In the genomic region with DNA sequence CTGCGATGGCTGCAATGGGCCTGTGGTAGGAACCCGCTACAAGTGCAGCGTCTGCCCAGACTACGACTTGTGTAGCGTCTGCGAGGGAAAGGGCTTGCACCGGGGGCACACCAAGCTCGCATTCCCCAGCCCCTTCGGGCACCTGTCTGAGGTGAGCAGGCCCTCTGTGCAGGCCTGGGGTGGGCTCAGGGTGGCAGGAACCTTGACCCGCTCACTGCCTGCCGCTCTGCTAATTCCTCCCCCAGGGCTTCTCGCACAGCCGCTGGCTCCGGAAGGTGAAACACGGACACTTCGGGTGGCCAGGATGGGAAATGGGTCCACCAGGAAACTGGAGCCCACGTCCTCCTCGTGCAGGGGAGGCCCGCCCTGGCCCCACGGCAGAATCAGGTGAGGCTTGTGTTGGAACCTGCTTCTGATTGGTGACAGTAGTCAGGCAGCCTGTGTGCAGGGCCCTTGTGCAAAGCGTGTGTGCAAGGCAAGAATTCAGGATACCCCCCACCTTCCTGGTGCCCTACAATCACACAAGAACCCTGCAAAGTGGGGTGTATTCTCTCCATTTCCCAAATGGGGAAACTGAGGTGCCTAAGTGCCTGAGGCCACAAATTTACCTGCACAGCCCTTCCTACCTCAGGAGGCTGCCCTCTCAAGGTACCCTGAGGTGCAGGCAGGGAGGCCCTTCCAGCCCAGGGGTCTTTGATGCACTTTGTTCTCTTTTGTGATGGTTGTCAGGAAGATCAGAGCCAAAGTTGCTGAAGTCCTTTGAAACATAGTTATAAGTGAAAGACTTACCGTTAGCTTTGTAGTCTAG, we compare ENCODE assay signal across 10 cellular contexts. TPM values are rescaled to one million over a fixed set of nuclear protein-coding genes. Genes with fewer than 3 reads are reported as not detected.
A peak's percentile ranks its signal among the peaks of the same experiment; 100 is the strongest.
DNase-seq lines count a peak whose midpoint lies in the region; ATAC-seq, FAIRE-seq and TF ChIP-seq lines count a peak whose summit lies in the region.
"Had no signal": no experiment of that assay in that cellular context is flagged by ENCODE, and none has a peak within 500 bp of the region (broad histone marks: within the 10 kb centered on the region; RNA-seq: fewer than 3 reads in every experiment).

No MANE protein-coding gene starts in this region.

- no peak for DNase-seq in HepG2 (ENCODE audit: low spot score)
- no peak for DNase-seq in GM10248 (ENCODE audit: extremely low spot score)
- DNase-seq in NCI-H748 treated with DMSO at 0.1 percent for 48 hours (lab: John Stamatoyannopoulos, UW) = no peak
- DNase-seq: activated CD4-positive, alpha-beta T cell treated with anti-CD3 and anti-CD28 coated beads, Interleukin-2, amount 50 U/mL, for 4 hours; anterior cingulate cortex; NCI-H524 treated with DMSO at 0.1 percent for 48 hours had no signal

- CTCF ChIA-PET in HepG2 (lab: Yijun Ruan, JAX; ENCODE audit: low intra/inter-chr PET ratio, low total read pairs) = interaction anchor here (1.4 kb wide), 1 partner anchor 22 kb away, joined by 3 read pairs; no protein-coding TSS in a partner anchor
- CTCF ChIA-PET in GM10248 (lab: Yijun Ruan, JAX) = interaction anchor here (2.2 kb wide), 1 partner anchor 22 kb away, joined by 7 read pairs; no protein-coding TSS in a partner anchor

- POLR2A ChIA-PET in HepG2 (lab: Yijun Ruan, JAX) (interaction anchor here (1.0 to 2.9 kb wide), 4 partner anchors 14 to 31 kb away, joined by 3 to 13 read pairs (median 10); a partner anchor contains a TSS), GM10248 (lab: Yijun Ruan, JAX) (no interaction called here)

- H3K79me2 ChIP-seq in ACC112 (ENCODE audit: control insufficient read depth, insufficient read depth, low read length, unreplicated experiment) (peaks cover 63% of the 10 kb centered on the region), HepG2 (ENCODE audit: insufficient read depth, low read length) (peaks cover 50% of the 10 kb centered on the region)

- H2AFZ ChIP-seq in ACC112 (ENCODE audit: low read length, unreplicated experiment) = no peak overlapping the region
- no peak overlapping the region for H2AFZ ChIP-seq in HepG2 (ENCODE audit: low read length)

- in situ Hi-C loops in HepG2 (cut with HindIII; ENCODE audit: extremely low pct_ligation_motif_present, low pct_unique_long_range_greater_than_20kb) = no loop called here

- peak overlapping the region; percentile 29; the same call in 1 of the 2 replicates for H3K9ac ChIP-seq in HepG2 (ENCODE audit: insufficient read depth, low read depth, low read length)

- peak; percentile 23 for FAIRE-seq in HepG2 (lab: Jason Lieb, UNC)

- H3K4me3 ChIP-seq in ACC112 (ENCODE audit: low read depth, low read length) (peak overlapping the region; percentile 60), WI38 (ENCODE audit: low read depth, low read length) (peak overlapping the region; percentile 35), HepG2 (replicated peaks in 1 of 3; ENCODE audit: insufficient read depth in 1 of 3, low read depth in 2 of 3, low read length in 3 of 3) (peak overlapping the region in 2 of 3 experiments; percentile 23 to 44; a peak in 2 of 6 replicates)
- H3K4me3 ChIP-seq: lung had no signal

- peak overlapping the region; percentile 75 for H3K4me2 ChIP-seq in HepG2 (ENCODE audit: low read depth, low read length)

- no peak overlapping the region for H3K27ac ChIP-seq in ACC112 (ENCODE audit: low read depth, low read length)
- peak overlapping the region; percentile 62 for H3K27ac ChIP-seq in HepG2 (ENCODE audit: extremely low read length, insufficient read depth, low read length)

- WGBS in HepG2 (ENCODE audit: low lambda C conversion rate) = 85% methylated on average over 14 of the region's 22 CpGs

- peaks cover 55% of the 10 kb centered on the region for H3K4me1 ChIP-seq in ACC112 (ENCODE audit: control insufficient read depth, insufficient read depth, low read length, unreplicated experiment)
- H3K4me1 ChIP-seq in HepG2 (ENCODE audit: insufficient read depth, low read length) = peaks cover 84% of the 10 kb centered on the region

- TF ChIP-seq EP300 in HepG2 (IDR thresholded peaks at IDR 0.05; ENCODE audit: low read depth in 2 of 2, low read length in 2 of 2) = no peak
- TF ChIP-seq EP300 in HepG2 (CRISPR knock-in tag; IDR thresholded peaks at IDR 0.05; ENCODE audit: borderline replicate concordance) = no peak

- BruUV-seq in HepG2 (replicated peaks; lab: Mats Ljungman, UMichigan) = no TSS peak

- peaks cover 63% of the 10 kb centered on the region for H3K36me3 ChIP-seq in ACC112 (ENCODE audit: insufficient read depth, low read length)
- peaks cover 25 to 49% of the 10 kb centered on the region in 2 experiments for H3K36me3 ChIP-seq in HepG2 (replicated peaks in 1 of 2; ENCODE audit: control insufficient read depth in 1 of 2, insufficient read depth in 2 of 2, low read length in 2 of 2)

- intact Hi-C loops in HepG2 (cut with micrococcal nuclease; ENCODE audit: unreplicated experiment) = no loop called here

- H3K27me3 ChIP-seq in ACC112 (ENCODE audit: insufficient read depth, low read length) (no peaks in the 10 kb centered on the region), HepG2 (ENCODE audit: control insufficient read depth in 1 of 2, insufficient read depth in 2 of 2, low read length in 2 of 2) (no peaks in the 10 kb centered on the region)

- TF ChIP-seq POLR2A in HepG2 (IDR thresholded peaks at IDR 0.05; ENCODE audit: insufficient read depth in 1 of 2, low read depth in 2 of 2, low read length in 2 of 2) = peak in 1 of 2 experiments; percentile 31; a peak in 1 of 4 replicates

- no peak for TF ChIP-seq CTCF in WI38 (IDR thresholded peaks at IDR 0.05; ENCODE audit: low read depth, low read length)
- no peak for TF ChIP-seq CTCF in HepG2 (CRISPR knock-in tag; IDR thresholded peaks at IDR 0.05)
- no peak for TF ChIP-seq CTCF in GM10248 (IDR thresholded peaks at IDR 0.05; ENCODE audit: control extremely low read depth, extremely low read depth, low read depth, missing control alignments)

- H3K9me3 ChIP-seq in HepG2 (ENCODE audit: low read length) = no peaks in the 10 kb centered on the region

- TF ChIP-seq RAD21 in HepG2 (CRISPR knock-in tag; IDR thresholded peaks at IDR 0.05) = no peak

- peaks cover 51% of the 10 kb centered on the region for H4K20me1 ChIP-seq in HepG2 (ENCODE audit: insufficient read depth, low read length)

- ATAC-seq in HepG2 = no peak
- no peak for ATAC-seq in HG02678 (IDR thresholded peaks at IDR 0.05; ENCODE audit: unreplicated experiment)

RNA-seq across cellular contexts. Expression of a gene that starts 3.4 kb away (rescaled TPM):
- 160 and 161 TPM in 2 replicates for total RNA-seq in HepG2 (2016; rRNA removed; fragmentation: Illumina TruSeq; extraction: Trizol)
- total RNA-seq in HepG2 (2016; cell fraction: cytosol; rRNA removed; fragmentation: Illumina TruSeq; extraction: Trizol; ENCODE audit: low read depth) = 45.2 and 49.8 TPM in 2 replicates
- 158 and 162 TPM in 2 replicates for total RNA-seq in HepG2 (2016; cell fraction: insoluble cytoplasmic fraction; rRNA removed; fragmentation: Illumina TruSeq; extraction: Trizol)
- 63.1 and 66.1 TPM in 2 replicates for total RNA-seq in HepG2 (2016; cell fraction: membrane; rRNA removed; fragmentation: Illumina TruSeq; extraction: Trizol)
- 98.3 and 116 TPM in 2 replicates for total RNA-seq in HepG2 (2016; cell fraction: nucleus; rRNA removed; fragmentation: Illumina TruSeq; extraction: Trizol)
- polyA plus RNA-seq in HepG2 (2011; rRNA removed) = 90.9 and 126 TPM in 2 replicates
- 81.2 and 85.2 TPM in 2 replicates for polyA plus RNA-seq in HepG2 (2011; cell fraction: cytosol; rRNA removed)
- polyA plus RNA-seq in HepG2 (2011; cell fraction: nucleus; rRNA removed) = 240 and 268 TPM in 2 replicates
- 80.8 and 157 TPM in 2 replicates for polyA plus RNA-seq in HepG2 (2012)
- polyA plus RNA-seq in HepG2 (2016; cell fraction: cytosol; fragmentation: Illumina TruSeq; extraction: Trizol; ENCODE audit: low read depth) = 43.0 and 45.0 TPM in 2 replicates
- polyA plus RNA-seq in HepG2 (2016; cell fraction: insoluble cytoplasmic fraction; fragmentation: Illumina TruSeq; extraction: Trizol; ENCODE audit: low read depth) = 179 and 191 TPM in 2 replicates
- 48.5 and 49.4 TPM in 2 replicates for polyA plus RNA-seq in HepG2 (2016; cell fraction: membrane; fragmentation: Illumina TruSeq; extraction: Trizol; ENCODE audit: low read depth)
- polyA plus RNA-seq in HepG2 (2016; cell fraction: nucleus; fragmentation: Illumina TruSeq; extraction: Trizol; ENCODE audit: insufficient read depth, low read depth) = 190 and 194 TPM in 2 replicates
- polyA minus RNA-seq in HepG2 (2011; rRNA and poly(A)+ RNA removed; ENCODE audit: low replicate concordance) = 245 and 268 TPM in 2 replicates
- 106 and 114 TPM in 2 replicates for polyA minus RNA-seq in HepG2 (2011; cell fraction: cytosol; rRNA and poly(A)+ RNA removed)
- 238 and 284 TPM in 2 replicates for polyA minus RNA-seq in HepG2 (2011; cell fraction: nucleus; rRNA and poly(A)+ RNA removed)

RNA-seq across cellular contexts. Expression of a gene that starts 17.5 kb away (rescaled TPM):
- 69.2 and 93.5 TPM in 2 replicates for total RNA-seq in HepG2 (2016; rRNA removed; fragmentation: Illumina TruSeq; extraction: Trizol)
- 62.1 and 64.9 TPM in 2 replicates for total RNA-seq in HepG2 (2016; cell fraction: cytosol; rRNA removed; fragmentation: Illumina TruSeq; extraction: Trizol; ENCODE audit: low read depth)
- 62.4 and 88.8 TPM in 2 replicates for total RNA-seq in HepG2 (2016; cell fraction: insoluble cytoplasmic fraction; rRNA removed; fragmentation: Illumina TruSeq; extraction: Trizol)
- total RNA-seq in HepG2 (2016; cell fraction: membrane; rRNA removed; fragmentation: Illumina TruSeq; extraction: Trizol) = 158 and 164 TPM in 2 replicates
- 79.6 and 99.8 TPM in 2 replicates for total RNA-seq in HepG2 (2016; cell fraction: nucleus; rRNA removed; fragmentation: Illumina TruSeq; extraction: Trizol)
- 130 and 170 TPM in 2 replicates for polyA plus RNA-seq in HepG2 (2011; rRNA removed)
- polyA plus RNA-seq in HepG2 (2011; cell fraction: cytosol; rRNA removed) = 134 and 140 TPM in 2 replicates
- 514 and 596 TPM in 2 replicates for polyA plus RNA-seq in HepG2 (2011; cell fraction: nucleus; rRNA removed)
- polyA plus RNA-seq in HepG2 (2012) = 117 and 181 TPM in 2 replicates
- 82.9 and 88.8 TPM in 2 replicates for polyA plus RNA-seq in HepG2 (2016; cell fraction: cytosol; fragmentation: Illumina TruSeq; extraction: Trizol; ENCODE audit: low read depth)
- polyA plus RNA-seq in HepG2 (2016; cell fraction: insoluble cytoplasmic fraction; fragmentation: Illumina TruSeq; extraction: Trizol; ENCODE audit: low read depth) = 78.6 and 97.2 TPM in 2 replicates
- polyA plus RNA-seq in HepG2 (2016; cell fraction: membrane; fragmentation: Illumina TruSeq; extraction: Trizol; ENCODE audit: low read depth) = 156 and 172 TPM in 2 replicates
- 171 and 174 TPM in 2 replicates for polyA plus RNA-seq in HepG2 (2016; cell fraction: nucleus; fragmentation: Illumina TruSeq; extraction: Trizol; ENCODE audit: insufficient read depth, low read depth)
- 166 and 188 TPM in 2 replicates for polyA minus RNA-seq in HepG2 (2011; rRNA and poly(A)+ RNA removed; ENCODE audit: low replicate concordance)
- polyA minus RNA-seq in HepG2 (2011; cell fraction: cytosol; rRNA and poly(A)+ RNA removed) = 100 and 102 TPM in 2 replicates
- polyA minus RNA-seq in HepG2 (2011; cell fraction: nucleus; rRNA and poly(A)+ RNA removed) = 118 and 140 TPM in 2 replicates

RNA-seq across cellular contexts. Expression of a gene that starts 30.4 kb away (rescaled TPM):
- 0.35 TPM in 1 of 2 replicates, not detected in the other for total RNA-seq in HepG2 (2016; rRNA removed; fragmentation: Illumina TruSeq; extraction: Trizol)
- total RNA-seq in HepG2 (2016; cell fraction: cytosol; rRNA removed; fragmentation: Illumina TruSeq; extraction: Trizol; ENCODE audit: low read depth) = not detected in 2 replicates
- total RNA-seq in HepG2 (2016; cell fraction: insoluble cytoplasmic fraction; rRNA removed; fragmentation: Illumina TruSeq; extraction: Trizol) = 0.30 TPM in 1 of 2 replicates, not detected in the other
- not detected in 2 replicates for total RNA-seq in HepG2 (2016; cell fraction: membrane; rRNA removed; fragmentation: Illumina TruSeq; extraction: Trizol)
- 0.56 TPM in 1 of 2 replicates, not detected in the other for total RNA-seq in HepG2 (2016; cell fraction: nucleus; rRNA removed; fragmentation: Illumina TruSeq; extraction: Trizol)
- polyA plus RNA-seq in HepG2 (2011; rRNA removed) = not detected in 2 replicates
- not detected in 2 replicates for polyA plus RNA-seq in HepG2 (2011; cell fraction: cytosol; rRNA removed)
- 0.78 and 0.82 TPM in 2 replicates for polyA plus RNA-seq in HepG2 (2011; cell fraction: nucleus; rRNA removed)
- not detected in 2 replicates for polyA plus RNA-seq in HepG2 (2012)
- not detected in 2 replicates for polyA plus RNA-seq in HepG2 (2016; cell fraction: cytosol; fragmentation: Illumina TruSeq; extraction: Trizol; ENCODE audit: low read depth)
- not detected in 2 replicates for polyA plus RNA-seq in HepG2 (2016; cell fraction: insoluble cytoplasmic fraction; fragmentation: Illumina TruSeq; extraction: Trizol; ENCODE audit: low read depth)
- not detected in 2 replicates for polyA plus RNA-seq in HepG2 (2016; cell fraction: membrane; fragmentation: Illumina TruSeq; extraction: Trizol; ENCODE audit: low read depth)
- polyA plus RNA-seq in HepG2 (2016; cell fraction: nucleus; fragmentation: Illumina TruSeq; extraction: Trizol; ENCODE audit: insufficient read depth, low read depth) = 0.91 and 1.1 TPM in 2 replicates
- polyA minus RNA-seq in HepG2 (2011; rRNA and poly(A)+ RNA removed; ENCODE audit: low replicate concordance) = 0.44 and 0.47 TPM in 2 replicates
- not detected in 2 replicates for polyA minus RNA-seq in HepG2 (2011; cell fraction: cytosol; rRNA and poly(A)+ RNA removed)
- polyA minus RNA-seq in HepG2 (2011; cell fraction: nucleus; rRNA and poly(A)+ RNA removed) = not detected in 2 replicates

RNA-seq across cellular contexts. Expression of a gene that starts 34.5 kb away (rescaled TPM):
- total RNA-seq in HepG2 (2016; rRNA removed; fragmentation: Illumina TruSeq; extraction: Trizol) = 11.3 and 15.5 TPM in 2 replicates
- total RNA-seq in HepG2 (2016; cell fraction: cytosol; rRNA removed; fragmentation: Illumina TruSeq; extraction: Trizol; ENCODE audit: low read depth) = 5.8 and 6.9 TPM in 2 replicates
- 9.7 and 18.4 TPM in 2 replicates for total RNA-seq in HepG2 (2016; cell fraction: insoluble cytoplasmic fraction; rRNA removed; fragmentation: Illumina TruSeq; extraction: Trizol)
- total RNA-seq in HepG2 (2016; cell fraction: membrane; rRNA removed; fragmentation: Illumina TruSeq; extraction: Trizol) = 4.5 and 5.1 TPM in 2 replicates
- 22.2 and 24.1 TPM in 2 replicates for total RNA-seq in HepG2 (2016; cell fraction: nucleus; rRNA removed; fragmentation: Illumina TruSeq; extraction: Trizol)
- 32.6 and 34.1 TPM in 2 replicates for polyA plus RNA-seq in HepG2 (2011; rRNA removed)
- 7.9 and 9.8 TPM in 2 replicates for polyA plus RNA-seq in HepG2 (2011; cell fraction: cytosol; rRNA removed)
- polyA plus RNA-seq in HepG2 (2011; cell fraction: nucleus; rRNA removed) = 162 and 171 TPM in 2 replicates
- polyA plus RNA-seq in HepG2 (2012) = 19.0 and 22.7 TPM in 2 replicates
- polyA plus RNA-seq in HepG2 (2016; cell fraction: cytosol; fragmentation: Illumina TruSeq; extraction: Trizol; ENCODE audit: low read depth) = 1.4 and 1.7 TPM in 2 replicates
- polyA plus RNA-seq in HepG2 (2016; cell fraction: insoluble cytoplasmic fraction; fragmentation: Illumina TruSeq; extraction: Trizol; ENCODE audit: low read depth) = 8.1 and 8.4 TPM in 2 replicates
- 2.1 and 3.0 TPM in 2 replicates for polyA plus RNA-seq in HepG2 (2016; cell fraction: membrane; fragmentation: Illumina TruSeq; extraction: Trizol; ENCODE audit: low read depth)
- 78.5 and 90.7 TPM in 2 replicates for polyA plus RNA-seq in HepG2 (2016; cell fraction: nucleus; fragmentation: Illumina TruSeq; extraction: Trizol; ENCODE audit: insufficient read depth, low read depth)
- 16.4 and 18.6 TPM in 2 replicates for polyA minus RNA-seq in HepG2 (2011; rRNA and poly(A)+ RNA removed; ENCODE audit: low replicate concordance)
- 2.5 and 4.4 TPM in 2 replicates for polyA minus RNA-seq in HepG2 (2011; cell fraction: cytosol; rRNA and poly(A)+ RNA removed)
- polyA minus RNA-seq in HepG2 (2011; cell fraction: nucleus; rRNA and poly(A)+ RNA removed) = 31.4 and 38.0 TPM in 2 replicates
